In the genomic region with DNA sequence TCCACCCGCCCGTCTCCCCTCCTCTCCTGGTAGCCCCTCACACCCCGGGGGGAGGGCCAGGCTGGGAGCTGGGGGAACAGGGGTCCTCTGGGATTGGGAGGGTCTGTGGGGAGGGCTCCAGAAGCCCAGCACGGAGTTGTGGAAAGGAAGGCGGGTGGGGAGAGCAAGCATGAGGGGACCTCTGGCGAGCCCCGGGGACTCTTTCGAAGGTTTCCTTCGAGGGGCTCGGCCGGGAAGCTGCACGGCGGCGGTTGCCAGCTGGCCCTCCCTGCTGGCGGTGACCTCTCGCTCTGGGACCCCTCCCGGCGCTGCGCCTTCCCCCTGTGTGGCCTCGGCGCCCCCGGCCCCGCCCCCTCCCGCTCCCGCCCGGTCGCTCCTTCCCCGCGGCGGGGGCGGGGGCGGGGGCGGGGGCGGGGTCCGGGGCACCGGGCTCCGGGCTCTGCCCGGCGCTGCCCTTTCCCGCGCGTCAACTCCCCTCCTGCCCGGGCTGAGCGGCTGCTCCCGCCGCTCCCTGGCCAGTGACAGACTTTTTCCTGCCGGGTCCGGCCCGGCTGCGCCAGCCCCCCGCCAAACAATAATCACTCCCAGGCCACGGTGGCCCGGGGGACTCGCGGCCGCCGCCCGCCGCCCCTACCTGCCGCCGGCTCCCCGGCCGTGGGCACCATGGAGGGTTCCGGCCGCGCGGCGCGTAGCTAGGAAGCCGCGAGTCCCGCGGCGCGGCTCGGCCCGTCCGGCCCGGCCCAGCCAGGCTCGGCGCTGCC, we compare ENCODE assay signal across 6 cellular contexts. TPM values are rescaled to one million over a fixed set of nuclear protein-coding genes. Genes with fewer than 3 reads are reported as not detected.
A peak's percentile ranks its signal among the peaks of the same experiment; 100 is the strongest.
DNase-seq lines count a peak whose midpoint lies in the region; ATAC-seq, FAIRE-seq and TF ChIP-seq lines count a peak whose summit lies in the region.

No MANE protein-coding gene starts in this region.

- H3K27me3 ChIP-seq in HL-60 (ENCODE audit: insufficient read depth, poor library complexity, severe bottlenecking) (no peaks in the 10 kb centered on the region), H1 (replicated peaks in 1 of 4; ENCODE audit: control insufficient read depth in 3 of 4, extremely low read depth in 1 of 4, insufficient read depth in 3 of 4, low read length in 3 of 4) (peaks cover 7 to 65% (median 54%) of the 10 kb centered on the region in 4 experiments)

- FAIRE-seq in H1 (lab: Jason Lieb, UNC), result no peak

- H3K9me3 ChIP-seq in H1 (ENCODE audit: insufficient read depth in 2 of 2, low read depth in 1 of 2, low read length in 1 of 2), result no peaks in the 10 kb centered on the region

- H3K4me1 ChIP-seq in H1 (replicated peaks in 1 of 4; ENCODE audit: control insufficient read depth in 3 of 4, insufficient read depth in 4 of 4, low read length in 3 of 4), result peaks cover 0 to 41% (median 37%) of the 10 kb centered on the region in 4 experiments; a peak in 6 of 7 replicates

- no peak overlapping the region for H3K23ac ChIP-seq in H1 (ENCODE audit: insufficient read length)

- WGBS in H1 (ENCODE audit: extremely low coverage in 1 of 2, insufficient coverage in 1 of 2, insufficient read length in 1 of 2, insufficient replicate concordance in 2 of 2, low coverage in 1 of 2, low lambda C conversion rate in 2 of 2, missing lambda C conversion rate in 1 of 2), 2 experiments, result 3% methylated on average over 5 of the region's 81 CpGs; no CpG with 5 or more reads in 1 of the 2 experiments

- TF ChIP-seq CTCF in HL-60 (IDR thresholded peaks at IDR 0.05; ENCODE audit: insufficient read depth, low read length) (no peak), H1 (IDR thresholded peaks at IDR 0.05; ENCODE audit: control extremely low read depth in 1 of 3, insufficient read depth in 1 of 3, low read depth in 1 of 3, low read length in 3 of 3) (no peak), retinal pigment epithelial cell (conservative IDR thresholded peaks at IDR 0.05; ENCODE audit: low read depth, low read length) (no peak), GM10266 (IDR thresholded peaks at IDR 0.05; ENCODE audit: control insufficient read depth, insufficient read depth, low read depth, missing control alignments) (no peak)

- no peak overlapping the region for H2BK120ac ChIP-seq in H1 (replicated peaks; ENCODE audit: low read depth, low read length)

- TF ChIP-seq POLR2A in H1 (IDR thresholded peaks at IDR 0.05; ENCODE audit: control extremely low read depth in 1 of 2, low read depth in 2 of 2, low read length in 2 of 2), result no peak

- H4K20me1 ChIP-seq in H1 (replicated peaks in 1 of 2; ENCODE audit: control insufficient read depth in 1 of 2, insufficient read depth in 2 of 2, low read length in 2 of 2), result peaks cover 0 to 5% of the 10 kb centered on the region in 2 experiments

- no peak for TF ChIP-seq RAD21 in H1 (IDR thresholded peaks at IDR 0.05 in 1 of 2, conservative IDR thresholded peaks at IDR 0.05 in 1 of 2; ENCODE audit: low read depth in 2 of 2, low read length in 2 of 2)

- H3K4me2 ChIP-seq in H1 (ENCODE audit: insufficient read depth in 1 of 2, low read depth in 2 of 2, low read length in 2 of 2), result peak overlapping the region; percentile 87 to 96

- H2BK20ac ChIP-seq in H1 (ENCODE audit: low read length), result 0 out of 2 replicates have a peak overlapping the region, but pooled peaks have one; percentile 61

- H3K27ac ChIP-seq in HL-60 (replicated peaks), result peak overlapping the region; percentile 92
- H3K27ac ChIP-seq in H1 (ENCODE audit: low read depth, low read length), result no peak overlapping the region

- H3K23me2 ChIP-seq in H1 (ENCODE audit: low read depth, low read length), result peaks cover 25% of the 10 kb centered on the region; the same call in 1 of the 2 replicates

- no peaks in the 10 kb centered on the region for H3K79me1 ChIP-seq in H1 (ENCODE audit: low read depth, low read length)

- H2BK15ac ChIP-seq in H1 (ENCODE audit: low read length), result no peak overlapping the region

- no peak overlapping the region for H2AFZ ChIP-seq in H1 (ENCODE audit: low read length)

- H3K14ac ChIP-seq in H1 (ENCODE audit: insufficient read length), result no peak overlapping the region

- peak overlapping the region in 1 of 4 experiments; percentile 53; a peak in 1 of 7 replicates for H3K9ac ChIP-seq in H1 (replicated peaks in 1 of 4; ENCODE audit: extremely low read depth in 1 of 4, low read depth in 3 of 4, low read length in 3 of 4)

- no peaks in the 10 kb centered on the region for H3K36me3 ChIP-seq in H1 (ENCODE audit: control insufficient read depth in 2 of 4, insufficient read depth in 4 of 4, low read length in 3 of 4)

- H3K4me3 ChIP-seq in HL-60 (replicated peaks; ENCODE audit: insufficient read depth, low read length) (peak overlapping the region; percentile 47), H1 (ENCODE audit: extremely low read depth in 1 of 4, insufficient read depth in 2 of 4, low read depth in 3 of 4, low read length in 4 of 4) (peak overlapping the region; percentile 46 to 77 (median 54)), retinal pigment epithelial cell (ENCODE audit: low read length) (peak overlapping the region; percentile 57)

- H3K18ac ChIP-seq in H1 (ENCODE audit: extremely low read depth, low read length), result peak overlapping the region; percentile 48

- POLR2A ChIA-PET in H1 (lab: Charles Lee; ENCODE audit: partially characterized antibody), result interaction anchor here (0.9 to 2.1 kb wide), 10 partner anchors 7 to 258 kb away, joined by 3 to 11 read pairs (median 4); a partner anchor contains a TSS

- no peak overlapping the region for H3K4ac ChIP-seq in H1 (replicated peaks; ENCODE audit: insufficient read length, low read depth, low read length)

- ATAC-seq in HG02571 (IDR thresholded peaks at IDR 0.05; ENCODE audit: unreplicated experiment), result no peak

- TF ChIP-seq EP300 in H1 (IDR thresholded peaks at IDR 0.05; ENCODE audit: borderline replicate concordance in 1 of 2, low read depth in 2 of 2, low read length in 2 of 2), result no peak

- H3K56ac ChIP-seq in H1 (replicated peaks; ENCODE audit: insufficient read length, low read depth, low read length), result no peak overlapping the region

- H4K8ac ChIP-seq in H1 (ENCODE audit: extremely low read depth, insufficient read depth, low read length), result no peak overlapping the region

- H2BK12ac ChIP-seq in H1 (ENCODE audit: low read depth, low read length), result 0 out of 2 replicates have a peak overlapping the region, but pooled peaks have one; percentile 18

- no peak overlapping the region for H2AK5ac ChIP-seq in H1 (ENCODE audit: low read depth, low read length)

- H4K91ac ChIP-seq in H1 (replicated peaks; ENCODE audit: insufficient read length, low read length), result no peak overlapping the region

- H2BK5ac ChIP-seq in H1 (ENCODE audit: low read depth, low read length), result no peak overlapping the region

- no peaks in the 10 kb centered on the region for H3K79me2 ChIP-seq in H1 (ENCODE audit: control insufficient read depth in 1 of 2, insufficient read depth in 2 of 2, low read length in 2 of 2)

- DNase-seq in HL-60 (ENCODE audit: low read depth in 1 of 2, low spot score in 1 of 2), result peak; percentile 22 to 54
- DNase-seq in H1 (ENCODE audit: low read depth in 1 of 2, low spot score in 2 of 2), result peak in 1 of 2 experiments; percentile 70
- no peak for DNase-seq in retinal pigment epithelial cell (ENCODE audit: low read depth)
- DNase-seq in GM10266 (ENCODE audit: extremely low spot score), result no peak
- no peak for DNase-seq in UCSD-AML1 (lab: John Stamatoyannopoulos, UW; ENCODE audit: unreplicated experiment)

- CTCF ChIA-PET in H1 (lab: Charles Lee; ENCODE audit: partially characterized antibody), result interaction anchor here (0.6 to 34.8 kb wide), 9 partner anchors 9 to 649 kb away, joined by 3 to 1305 read pairs (median 11); a partner anchor contains a TSS

- no peak overlapping the region for H4K5ac ChIP-seq in H1 (ENCODE audit: insufficient read length, low read depth, low read length)

RNA-seq across cellular contexts. Expression of a gene that starts 1.0 kb away (rescaled TPM):
- 0.32 and 0.57 TPM in 2 replicates for total RNA-seq in H1 (2021; fragmentation: NEBNext Ultra II Directional; extraction: Animal tissue kit (Norgen Biotek cat#: 25700))
- polyA plus RNA-seq in H1 (2011; rRNA removed), result 1.2 and 2.6 TPM in 2 replicates
- 1.0 TPM for polyA plus RNA-seq in H1 (2011; cell fraction: cytosol; rRNA removed)
- 2.7 TPM for polyA plus RNA-seq in H1 (2011; cell fraction: nucleus; rRNA removed)
- polyA plus RNA-seq in H1 (2012, experiment 1 of 2), result 0.81 to 1.2 TPM (median 1.0 TPM) in 4 replicates
- 0.81 TPM for polyA plus RNA-seq in H1 (2012, experiment 2 of 2)
- 0.95 TPM for polyA plus RNA-seq in H1 (2013, experiment 1 of 2)
- 0.66 TPM for polyA plus RNA-seq in H1 (2013, experiment 2 of 2)
- 0.54 TPM in 2 replicates for polyA minus RNA-seq in H1 (2011; rRNA and poly(A)+ RNA removed)
- polyA minus RNA-seq in H1 (2011; cell fraction: cytosol; rRNA and poly(A)+ RNA removed), result not detected
- 0.40 TPM for polyA minus RNA-seq in H1 (2011; cell fraction: nucleus; rRNA and poly(A)+ RNA removed)

RNA-seq across cellular contexts. Expression of a gene that starts 19.1 kb away (rescaled TPM):
- 18.5 and 21.2 TPM in 2 replicates for total RNA-seq in H1 (2021; fragmentation: NEBNext Ultra II Directional; extraction: Animal tissue kit (Norgen Biotek cat#: 25700))
- 46.7 and 72.0 TPM in 2 replicates for polyA plus RNA-seq in H1 (2011; rRNA removed)
- polyA plus RNA-seq in H1 (2011; cell fraction: cytosol; rRNA removed), result 40.6 TPM
- polyA plus RNA-seq in H1 (2011; cell fraction: nucleus; rRNA removed), result 35.3 TPM
- 18.8 to 31.5 TPM (median 27.6 TPM) in 4 replicates for polyA plus RNA-seq in H1 (2012, experiment 1 of 2)
- 33.8 TPM for polyA plus RNA-seq in H1 (2012, experiment 2 of 2)
- 25.0 TPM for polyA plus RNA-seq in H1 (2013, experiment 1 of 2)
- 25.1 TPM for polyA plus RNA-seq in H1 (2013, experiment 2 of 2)
- polyA minus RNA-seq in H1 (2011; rRNA and poly(A)+ RNA removed), result 6.8 and 7.2 TPM in 2 replicates
- 12.2 TPM for polyA minus RNA-seq in H1 (2011; cell fraction: cytosol; rRNA and poly(A)+ RNA removed)
- 11.0 TPM for polyA minus RNA-seq in H1 (2011; cell fraction: nucleus; rRNA and poly(A)+ RNA removed)

RNA-seq across cellular contexts. Expression of a gene that starts 19.4 kb away (rescaled TPM):
- total RNA-seq in H1 (2021; fragmentation: NEBNext Ultra II Directional; extraction: Animal tissue kit (Norgen Biotek cat#: 25700)), result 20.8 and 22.2 TPM in 2 replicates
- 25.5 and 29.6 TPM in 2 replicates for polyA plus RNA-seq in H1 (2011; rRNA removed)
- polyA plus RNA-seq in H1 (2011; cell fraction: cytosol; rRNA removed), result 25.1 TPM
- 76.6 TPM for polyA plus RNA-seq in H1 (2011; cell fraction: nucleus; rRNA removed)
- polyA plus RNA-seq in H1 (2012, experiment 1 of 2), result 19.7 to 23.9 TPM (median 22.6 TPM) in 4 replicates
- polyA plus RNA-seq in H1 (2012, experiment 2 of 2), result 19.6 TPM
- polyA plus RNA-seq in H1 (2013, experiment 1 of 2), result 19.6 TPM
- polyA plus RNA-seq in H1 (2013, experiment 2 of 2), result 18.6 TPM
- polyA minus RNA-seq in H1 (2011; rRNA and poly(A)+ RNA removed), result 5.9 and 10.4 TPM in 2 replicates
- 10.0 TPM for polyA minus RNA-seq in H1 (2011; cell fraction: cytosol; rRNA and poly(A)+ RNA removed)
- 17.6 TPM for polyA minus RNA-seq in H1 (2011; cell fraction: nucleus; rRNA and poly(A)+ RNA removed)

RNA-seq across cellular contexts. Expression of a gene that starts 29.2 kb away (rescaled TPM):
- 198 and 210 TPM in 2 replicates for total RNA-seq in H1 (2021; fragmentation: NEBNext Ultra II Directional; extraction: Animal tissue kit (Norgen Biotek cat#: 25700))
- polyA plus RNA-seq in H1 (2011; rRNA removed), result 359 and 430 TPM in 2 replicates
- 274 TPM for polyA plus RNA-seq in H1 (2011; cell fraction: cytosol; rRNA removed)
- 218 TPM for polyA plus RNA-seq in H1 (2011; cell fraction: nucleus; rRNA removed)
- 139 to 201 TPM (median 197 TPM) in 4 replicates for polyA plus RNA-seq in H1 (2012, experiment 1 of 2)
- 283 TPM for polyA plus RNA-seq in H1 (2012, experiment 2 of 2)
- 157 TPM for polyA plus RNA-seq in H1 (2013, experiment 1 of 2)
- polyA plus RNA-seq in H1 (2013, experiment 2 of 2), result 156 TPM
- 140 and 166 TPM in 2 replicates for polyA minus RNA-seq in H1 (2011; rRNA and poly(A)+ RNA removed)
- polyA minus RNA-seq in H1 (2011; cell fraction: cytosol; rRNA and poly(A)+ RNA removed), result 98.8 TPM
- polyA minus RNA-seq in H1 (2011; cell fraction: nucleus; rRNA and poly(A)+ RNA removed), result 65.8 TPM

RNA-seq across cellular contexts. Expression of a gene that starts 31.5 kb away (rescaled TPM):
- total RNA-seq in H1 (2021; fragmentation: NEBNext Ultra II Directional; extraction: Animal tissue kit (Norgen Biotek cat#: 25700)), result 0.69 TPM in 1 of 2 replicates, not detected in the other
- 0.27 and 0.35 TPM in 2 replicates for polyA plus RNA-seq in H1 (2011; rRNA removed)
- polyA plus RNA-seq in H1 (2011; cell fraction: cytosol; rRNA removed), result 0.16 TPM
- 1.6 TPM for polyA plus RNA-seq in H1 (2011; cell fraction: nucleus; rRNA removed)
- 0.11 to 1.00 TPM (median 0.55 TPM) in 4 replicates for polyA plus RNA-seq in H1 (2012, experiment 1 of 2)
- 0.31 TPM for polyA plus RNA-seq in H1 (2012, experiment 2 of 2)
- polyA plus RNA-seq in H1 (2013, experiment 1 of 2), result 0.41 TPM
- 0.46 TPM for polyA plus RNA-seq in H1 (2013, experiment 2 of 2)
- 0.22 and 0.41 TPM in 2 replicates for polyA minus RNA-seq in H1 (2011; rRNA and poly(A)+ RNA removed)
- not detected for polyA minus RNA-seq in H1 (2011; cell fraction: cytosol; rRNA and poly(A)+ RNA removed)
- 0.40 TPM for polyA minus RNA-seq in H1 (2011; cell fraction: nucleus; rRNA and poly(A)+ RNA removed)

Comparison
In these comparisons a context has a peak if more than half of its experiments do, and no peak if none do; other contexts are left out.
1. DNase-seq: peak in HL-60 (2 of 2); none in retinal pigment epithelial cell (single experiment), GM10266 (single experiment) and UCSD-AML1 (single experiment).
2. Peak in every context shown above with its lines, with median percentiles within 50 percentile points of each other: H3K4me3 ChIP-seq.